In the genomic region with DNA sequence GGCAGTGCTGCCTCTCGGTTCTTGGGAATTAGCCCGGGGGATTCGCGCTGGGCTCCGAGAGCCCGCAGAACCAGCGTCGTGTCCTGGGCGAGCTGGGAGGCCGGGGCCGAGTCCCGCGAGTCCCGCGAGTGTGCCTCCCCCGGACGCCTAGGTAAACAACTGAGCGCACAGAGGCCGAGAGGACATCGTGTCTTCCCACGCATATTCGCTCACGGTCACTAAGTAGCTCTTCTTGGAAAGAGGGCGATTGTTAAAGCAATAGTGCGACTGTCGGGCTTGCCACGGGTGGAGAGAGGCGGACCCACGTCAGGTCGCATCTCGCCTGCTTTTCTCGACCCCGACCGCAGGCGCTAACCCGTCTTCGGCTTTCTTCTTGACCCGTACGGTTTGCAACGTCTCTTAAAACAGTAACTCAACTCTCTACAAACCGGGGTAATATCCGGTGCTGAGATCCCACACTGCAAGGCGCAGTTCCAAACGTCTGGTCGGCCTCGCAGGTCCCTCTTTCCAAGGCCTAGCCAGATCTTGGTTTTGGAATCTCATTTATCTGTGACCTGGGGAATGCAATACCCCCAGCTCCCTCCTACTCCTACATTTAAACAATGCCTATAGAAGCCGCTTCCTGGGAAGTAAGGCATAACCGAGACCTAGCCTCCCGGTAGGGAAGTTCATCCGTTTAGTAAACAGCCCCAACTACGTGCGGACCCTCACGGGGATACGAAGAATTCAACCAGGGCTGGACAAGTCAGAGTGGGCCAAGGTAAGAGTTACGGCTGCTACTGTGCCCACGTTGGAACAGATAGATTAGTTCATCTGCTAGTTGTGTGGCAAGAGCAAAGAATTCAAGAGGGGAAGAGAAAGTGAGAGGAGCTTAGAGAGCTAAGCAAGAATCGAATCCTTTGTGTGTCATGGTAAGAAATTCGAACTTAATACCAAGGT, we compare ENCODE assay signal across 8 cellular contexts. TPM values are rescaled to one million over a fixed set of nuclear protein-coding genes. Genes with fewer than 3 reads are reported as not detected.
A peak's percentile ranks its signal among the peaks of the same experiment; 100 is the strongest.
DNase-seq lines count a peak whose midpoint lies in the region; ATAC-seq, FAIRE-seq and TF ChIP-seq lines count a peak whose summit lies in the region.

No MANE protein-coding gene starts in this region.

- H3K9me3 ChIP-seq in esophagus (ENCODE audit: control insufficient read depth in 2 of 2, insufficient read depth in 1 of 2, low read depth in 1 of 2, low read length in 1 of 2) (no peaks in the 10 kb centered on the region), mucosa of descending colon (no peaks in the 10 kb centered on the region)

- intact Hi-C loops in mucosa of descending colon (cut with DNase I, micrococcal nuclease): loop anchor here in 1 of 2 donors (10.0 kb wide), 1 partner anchor 508 kb away; no protein-coding TSS in a partner anchor

- TF ChIP-seq CTCF in GM06990 (IDR thresholded peaks at IDR 0.05; ENCODE audit: insufficient read depth, low read length, poor library complexity, severe bottlenecking): no peak
- no peak for TF ChIP-seq CTCF in mucosa of descending colon (IDR thresholded peaks at IDR 0.05)

- ATAC-seq in GM21737 (IDR thresholded peaks at IDR 0.05; ENCODE audit: unreplicated experiment) (peak; percentile 27), mucosa of descending colon (peak; percentile 46)

- no peaks in the 10 kb centered on the region for H3K36me3 ChIP-seq in GM06990 (ENCODE audit: control insufficient read depth, insufficient read depth, low read length)
- peaks cover 0 to 2% of the 10 kb centered on the region in 2 donors for H3K36me3 ChIP-seq in esophagus (ENCODE audit: control insufficient read depth in 2 of 2, insufficient read depth in 2 of 2, low read length in 1 of 2)
- H3K36me3 ChIP-seq in mucosa of descending colon (ENCODE audit: low read depth): no peaks in the 10 kb centered on the region

- WGBS in esophagus, 2 donors: 4 to 5% methylated on average over 58 of the region's 58 CpGs

- no peaks in the 10 kb centered on the region for H3K4me1 ChIP-seq in esophagus (ENCODE audit: control insufficient read depth in 2 of 2, insufficient read depth in 2 of 2, low read length in 1 of 2)
- peaks cover 8% of the 10 kb centered on the region for H3K4me1 ChIP-seq in mucosa of descending colon (ENCODE audit: low read depth)

- peak overlapping the region; percentile 94 to 97 for H3K27ac ChIP-seq in esophagus (ENCODE audit: low read depth in 2 of 2, low read length in 1 of 2)
- H3K27ac ChIP-seq in temporal lobe (ENCODE audit: low read depth, low read length): peak overlapping the region; percentile 89

- no peak for FAIRE-seq in HTR-8/SVneo (lab: Jason Lieb, UNC)

- peak; percentile 76 for DNase-seq in GM06990 (ENCODE audit: extremely low read depth, insufficient read length)
- no peak for DNase-seq in Jurkat, Clone E6-1 (ENCODE audit: low read depth, low spot score)
- peak; percentile 19 to 59 for DNase-seq in activated CD4-positive, alpha-beta T cell treated with anti-CD3 and anti-CD28 coated beads, Interleukin-2, amount 50 U/mL, for 48 hours
- peak; percentile 31 to 69 (median 49) for DNase-seq in mucosa of descending colon
- no peak for DNase-seq in HTR-8/SVneo (ENCODE audit: insufficient read length, low spot score)

- H3K27me3 ChIP-seq in GM06990 (replicated peaks; ENCODE audit: control insufficient read depth, insufficient read depth, low read length) (no peaks in the 10 kb centered on the region), esophagus (ENCODE audit: control insufficient read depth in 1 of 2, insufficient read depth in 2 of 2, low read length in 2 of 2) (no peaks in the 10 kb centered on the region)

- peak overlapping the region; percentile 77 for H3K4me3 ChIP-seq in GM06990 (replicated peaks; ENCODE audit: low read depth, low read length)
- H3K4me3 ChIP-seq in Jurkat, Clone E6-1 (ENCODE audit: low read length): peak overlapping the region; percentile 57
- peak overlapping the region; percentile 91 to 95 for H3K4me3 ChIP-seq in esophagus (ENCODE audit: low read depth in 1 of 2, low read length in 2 of 2)
- H3K4me3 ChIP-seq in mucosa of descending colon: peak overlapping the region; percentile 47

RNA-seq across cellular contexts. Expression of a gene that starts 0.7 kb away (rescaled TPM):
- polyA plus RNA-seq in Jurkat, Clone E6-1 (2012; ENCODE audit: insufficient read depth, insufficient read length): 0.49 TPM
- 10 to 100 TPM; 46.3 to 84.1 TPM for polyA plus RNA-seq in esophagus
- total RNA-seq in mucosa of descending colon: 1 to 10 TPM; 2.2 to 8.8 (median 3.5) TPM
- total RNA-seq in temporal lobe: 23.8 TPM

RNA-seq across cellular contexts. Expression of a gene that starts 52.2 kb away (rescaled TPM):
- polyA plus RNA-seq in Jurkat, Clone E6-1 (2012; ENCODE audit: insufficient read depth, insufficient read length): 664 TPM
- 100 to 1,000 TPM; 100 to 145 TPM for polyA plus RNA-seq in esophagus
- total RNA-seq in mucosa of descending colon: 100 to 1,000 TPM in 2 of 3 donors, 10 to 100 TPM in 1; 81.4 to 310 (median 142) TPM
- 184 TPM for total RNA-seq in temporal lobe

Comparison
In these comparisons a context has a peak if more than half of its experiments do, and no peak if none do; other contexts are left out.
1. DNase-seq: peak in GM06990 (single experiment), activated CD4-positive, alpha-beta T cell treated with anti-CD3 and anti-CD28 coated beads, Interleukin-2, amount 50 U/mL, for 48 hours (2 of 2) and mucosa of descending colon (3 of 3); none in Jurkat, Clone E6-1 (single experiment) and HTR-8/SVneo (single experiment).
2. Peak in every context shown above with its lines, with median percentiles within 50 percentile points of each other: H3K4me3 ChIP-seq.